ENCODE assay signal across 34 cellular contexts in genomic region chr12:23502259-23502658, GRCh38.
"Had no signal": no experiment of that assay in that cellular context is flagged by ENCODE, and none has a peak within 500 bp of the region (broad histone marks: within the 10 kb centered on the region; RNA-seq: fewer than 3 reads in every experiment).

No MANE protein-coding gene starts in this region.

- H3K9ac ChIP-seq: KMS-11 had no signal

- H3K9me3 ChIP-seq: MG63 had no signal

- H3K27me3 ChIP-seq: MG63 had no signal

- H3K27ac ChIP-seq: KMS-11 had no signal

- H3K4me2 ChIP-seq: KMS-11 had no signal

- H3K4me3 ChIP-seq: MG63 had no signal

- H3K36me3 ChIP-seq: MG63 had no signal

- DNase-seq: Karpas-422, Kasumi-1, KG1, MG63, MM.1S, MV-4-11, NCI-H1048, NCI-H1092, NCI-H1092 treated with DMSO at 0.1 percent for 48 hours, NCI-H1105, NCI-H1105 treated with DMSO at 0.1 percent for 48 hours, NCI-H1417, NCI-H1417 treated with DMSO at 0.1 percent for 48 hours, NCI-H1436, NCI-H1436 treated with DMSO at 0.1 percent for 48 hours, NCI-H146, NCI-H1694, NCI-H1694 treated with DMSO at 0.1 percent for 48 hours, NCI-H187, NCI-H187 treated with DMSO at 0.1 percent for 48 hours, NCI-H1930, NCI-H2029, NCI-H2029 treated with DMSO at 0.1 percent for 48 hours, NCI-H2081, NCI-H2081 treated with DMSO at 0.1 percent for 48 hours, NCI-H2107, NCI-H2171, NCI-H2171 treated with DMSO at 0.1 percent for 48 hours, NCI-H2227 treated with DMSO at 0.1 percent for 48 hours, NCI-H226, NCI-H345, NCI-H446, NCI-H446 treated with DMSO at 0.1 percent for 48 hours had no signal
